ENCODE assay signal across 8 cellular contexts in genomic region chr9:101727621-101728524, GRCh38. TPM values are rescaled to one million over a fixed set of nuclear protein-coding genes. Genes with fewer than 3 reads are reported as not detected.
A peak's percentile ranks its signal among the peaks of the same experiment; 100 is the strongest.
DNase-seq lines count a peak whose midpoint lies in the region; ATAC-seq and TF ChIP-seq lines count a peak whose summit lies in the region.

No MANE protein-coding gene starts in this region.

- no peaks in the 10 kb centered on the region for H3K79me2 ChIP-seq in neural cell (replicated peaks; ENCODE audit: insufficient read depth, low read length)

- no peak overlapping the region for H2AFZ ChIP-seq in neural cell (ENCODE audit: low read depth, low read length)

- H3K27me3 ChIP-seq in neural cell (ENCODE audit: insufficient read depth, low read depth, low read length) = peaks cover 4% of the 10 kb centered on the region

- H3K9me3 ChIP-seq in neural cell (ENCODE audit: low read length) = no peaks in the 10 kb centered on the region

- no peaks in the 10 kb centered on the region for H3K4me1 Mint-ChIP-seq in activated CD8-positive, alpha-beta memory T cell treated with anti-CD3 and anti-CD28 coated beads, Interleukin-2, amount 10 ng/mL, durations not matched to agents 7 days and 5 days

- DNase-seq in COR-L47 (lab: John Stamatoyannopoulos, UW) (peak; percentile 43), NCI-H2171 treated with DMSO at 0.1 percent for 48 hours (lab: John Stamatoyannopoulos, UW) (peak; percentile 61), cardiac fibroblast (ENCODE audit: low read depth in 2 of 2) (peak; percentile 19 to 40), epidermal melanocyte (ENCODE audit: insufficient read length, low spot score) (no peak)
- no peak for DNase-seq in activated CD8-positive, alpha-beta memory T cell treated with anti-CD3 and anti-CD28 coated beads, Interleukin-2, amount 10 ng/mL, durations not matched to agents 7 days and 5 days

- no peaks in the 10 kb centered on the region for H4K20me1 ChIP-seq in neural cell (ENCODE audit: insufficient read depth)

- ATAC-seq in GM18508 (IDR thresholded peaks at IDR 0.05; ENCODE audit: insufficient read depth, unreplicated experiment) = peak; percentile 83
- peak; percentile 93 for ATAC-seq in HG02870 (IDR thresholded peaks at IDR 0.05; ENCODE audit: unreplicated experiment)
- no peak for ATAC-seq in activated CD8-positive, alpha-beta memory T cell treated with anti-CD3 and anti-CD28 coated beads, Interleukin-2, amount 10 ng/mL, durations not matched to agents 7 days and 5 days

- H3K27me3 Mint-ChIP-seq in activated CD8-positive, alpha-beta memory T cell treated with anti-CD3 and anti-CD28 coated beads, Interleukin-2, amount 10 ng/mL, durations not matched to agents 7 days and 5 days = peaks cover 3% of the 10 kb centered on the region

- peak; percentile 52 for TF ChIP-seq CTCF in cardiac fibroblast (IDR thresholded peaks at IDR 0.05; ENCODE audit: low read depth, low read length)
- peak; percentile 78 for TF ChIP-seq CTCF in neural cell (IDR thresholded peaks at IDR 0.05; ENCODE audit: poor library complexity, severe bottlenecking)

- no peaks in the 10 kb centered on the region for H3F3A ChIP-seq in neural cell (ENCODE audit: insufficient read depth, low read length, poor library complexity, severe bottlenecking)

- no peak for TF ChIP-seq EP300 in neural cell (conservative IDR thresholded peaks at IDR 0.05; ENCODE audit: poor library complexity, severe bottlenecking)

- no peaks in the 10 kb centered on the region for H3K36me3 Mint-ChIP-seq in activated CD8-positive, alpha-beta memory T cell treated with anti-CD3 and anti-CD28 coated beads, Interleukin-2, amount 10 ng/mL, durations not matched to agents 7 days and 5 days

- CTCF ChIA-PET in activated CD8-positive, alpha-beta memory T cell treated with anti-CD3 and anti-CD28 coated beads, Interleukin-2, amount 10 ng/mL, durations not matched to agents 7 days and 5 days (lab: Charles Lee) = no interaction called here

- H3K27ac Mint-ChIP-seq in activated CD8-positive, alpha-beta memory T cell treated with anti-CD3 and anti-CD28 coated beads, Interleukin-2, amount 10 ng/mL, durations not matched to agents 7 days and 5 days = no peak overlapping the region

- H3K4me3 Mint-ChIP-seq in activated CD8-positive, alpha-beta memory T cell treated with anti-CD3 and anti-CD28 coated beads, Interleukin-2, amount 10 ng/mL, durations not matched to agents 7 days and 5 days = no peak overlapping the region

- no peaks in the 10 kb centered on the region for H3K9me2 ChIP-seq in neural cell (ENCODE audit: insufficient read depth, low read length)

- no peak overlapping the region for H3K9ac ChIP-seq in neural cell (ENCODE audit: low read length)

- H3K4me2 ChIP-seq in neural cell (ENCODE audit: low read length) = no peak overlapping the region

- no peaks in the 10 kb centered on the region for H3K36me3 ChIP-seq in neural cell (ENCODE audit: insufficient read depth, low read length)

- H3K4me3 ChIP-seq in cardiac fibroblast (replicated peaks in 1 of 2; ENCODE audit: low read depth in 2 of 2, low read length in 2 of 2) (no peak overlapping the region), neural cell (ENCODE audit: low read length) (no peak overlapping the region)

- H3K27ac ChIP-seq in neural cell (ENCODE audit: low read length) = no peak overlapping the region

- H3K9me3 Mint-ChIP-seq in activated CD8-positive, alpha-beta memory T cell treated with anti-CD3 and anti-CD28 coated beads, Interleukin-2, amount 10 ng/mL, durations not matched to agents 7 days and 5 days (ENCODE audit: low read depth) = no peaks in the 10 kb centered on the region

- peak; percentile 82 for TF ChIP-seq RAD21 in neural cell (conservative IDR thresholded peaks at IDR 0.05)

TF ChIP-seq in neural cell, 6 proteins besides CTCF, POLR2A, EP300 and RAD21:
- TF ChIP-seq SMC3 (conservative IDR thresholded peaks at IDR 0.05; ENCODE audit: poor library complexity) = peak; percentile 81
- TF ChIP-seq POLR2AphosphoS5 (IDR thresholded peaks at IDR 0.05) = no peak
- TF ChIP-seq TAF1 (IDR thresholded peaks at IDR 0.05; ENCODE audit: low read depth) = no peak
- no peak for TF ChIP-seq EZH2 (IDR thresholded peaks at IDR 0.05; ENCODE audit: borderline replicate concordance, insufficient read depth, low read length, poor library complexity, severe bottlenecking)
- no peak for TF ChIP-seq MXI1 (conservative IDR thresholded peaks at IDR 0.05; ENCODE audit: poor library complexity, severe bottlenecking)
- no peak for TF ChIP-seq REST (IDR thresholded peaks at IDR 0.05; ENCODE audit: borderline replicate concordance)

RNA-seq across cellular contexts. Expression of gene GRIN3A, which starts 10.6 kb away (rescaled TPM):
- polyA plus RNA-seq in neural cell = 0.18 and 0.59 TPM in 2 replicates
- 1.9 and 2.5 TPM in 2 replicates for polyA minus RNA-seq in neural cell
- total RNA-seq in activated CD8-positive, alpha-beta memory T cell treated with anti-CD3 and anti-CD28 coated beads, Interleukin-2, amount 10 ng/mL, durations not matched to agents 7 days and 5 days = not detected

Comparison
In these comparisons a context has a peak if more than half of its experiments do, and no peak if none do; other contexts are left out.
1. DNase-seq: peak in COR-L47 (single experiment), NCI-H2171 treated with DMSO at 0.1 percent for 48 hours (single experiment) and cardiac fibroblast (2 of 2); none in epidermal melanocyte (single experiment) and activated CD8-positive, alpha-beta memory T cell treated with anti-CD3 and anti-CD28 coated beads, Interleukin-2, amount 10 ng/mL, durations not matched to agents 7 days and 5 days (single experiment).